In the genomic region with DNA sequence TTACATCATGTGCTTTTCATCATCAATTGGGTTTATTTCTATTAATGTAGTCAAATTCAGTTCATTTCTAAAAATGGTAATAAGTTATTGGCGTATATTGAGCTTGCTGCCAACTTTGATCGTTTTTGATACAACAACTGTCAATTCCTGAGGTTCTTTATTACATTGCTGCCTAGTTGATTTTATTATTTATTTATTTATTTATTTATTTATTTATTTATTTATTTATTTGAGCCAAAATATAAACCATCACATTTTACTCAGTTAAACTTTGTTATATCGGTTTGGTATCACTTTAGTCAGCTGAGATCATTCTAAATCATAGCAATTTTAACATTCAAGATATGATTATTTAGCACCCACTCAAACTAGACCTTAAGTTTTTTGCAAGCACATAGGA, we compare ENCODE assay signal across 27 cellular contexts.
"Had no signal": no experiment of that assay in that cellular context is flagged by ENCODE, and none has a peak within 500 bp of the region (broad histone marks: within the 10 kb centered on the region; RNA-seq: fewer than 3 reads in every experiment).

No MANE protein-coding gene starts in this region.

- H3K27me3 ChIP-seq: colonic mucosa, dorsolateral prefrontal cortex, gastrocnemius medialis, gastroesophageal sphincter had no signal

- ATAC-seq: gastroesophageal sphincter had no signal

- H3K9me3 Mint-ChIP-seq: dendritic cell treated with granulocyte-macrophage colony-stimulating factor and Interleukin-4, amounts not matched to agents 40 ng/mL and 50 ng/mL, for 4 days; effector memory CD8-positive, alpha-beta T cell; endodermal cell had no signal

- H3K27ac ChIP-seq: colonic mucosa, coronary artery, dorsolateral prefrontal cortex, epithelial cell of prostate, esophagus muscularis mucosa, esophagus squamous epithelium, foreskin keratinocyte, gastrocnemius medialis, gastroesophageal sphincter, heart left ventricle, heart right ventricle had no signal

- FAIRE-seq: colon, endometrium, frontal cortex had no signal

- H3K4me1 Mint-ChIP-seq: endodermal cell had no signal

- H3K27ac Mint-ChIP-seq: dendritic cell treated with granulocyte-macrophage colony-stimulating factor and Interleukin-4, amounts not matched to agents 40 ng/mL and 50 ng/mL, for 4 days; effector memory CD8-positive, alpha-beta T cell; endodermal cell had no signal

- H3K36me3 ChIP-seq: colonic mucosa, esophagus muscularis mucosa, esophagus squamous epithelium, gastrocnemius medialis, gastroesophageal sphincter, heart left ventricle, heart right ventricle had no signal

- H3K4me3 ChIP-seq: colonic mucosa, esophagus muscularis mucosa, esophagus squamous epithelium, gastrocnemius medialis, gastroesophageal sphincter had no signal

- H3K9me3 ChIP-seq: colonic mucosa, esophagus muscularis mucosa, esophagus squamous epithelium, gastrocnemius medialis, gastroesophageal sphincter, heart left ventricle, heart right ventricle had no signal

- H3K4me1 ChIP-seq: colonic mucosa, esophagus squamous epithelium, foreskin keratinocyte, gastrocnemius medialis had no signal

- H3K4me3 Mint-ChIP-seq: dendritic cell treated with granulocyte-macrophage colony-stimulating factor and Interleukin-4, amounts not matched to agents 40 ng/mL and 50 ng/mL, for 4 days; effector memory CD8-positive, alpha-beta T cell; endodermal cell had no signal

- DNase-seq: colonic mucosa; cortex of kidney; dermis blood vessel endothelial cell; dorsolateral prefrontal cortex; effector CD4-positive, alpha-beta T cell; effector CD8-positive, alpha-beta T cell; effector memory CD4-positive, alpha-beta T cell; effector memory CD8-positive, alpha-beta T cell; endodermal cell; erythroblast; esophagus squamous epithelium; foreskin fibroblast; foreskin keratinocyte; foreskin melanocyte; gastrocnemius medialis; glutamatergic neuron; head of caudate nucleus; heart left ventricle; heart right ventricle had no signal
